8 cellular contexts compared by ENCODE assay signal in genomic region chr14:88168498-88169165, GRCh38.
DNase-seq lines count a peak whose midpoint lies in the region; ATAC-seq, FAIRE-seq and TF ChIP-seq lines count a peak whose summit lies in the region.

No MANE protein-coding gene starts in this region.

- no peak overlapping the region for H3K9ac ChIP-seq in adipocyte (ENCODE audit: low read length)

- no peaks in the 10 kb centered on the region for H3K4me1 ChIP-seq in adipocyte (ENCODE audit: control insufficient read depth, insufficient read depth, low read length)

- DNase-seq in COLO829 (ENCODE audit: low spot score) (peak; percentile 51), adipocyte (ENCODE audit: low read depth) (peak; percentile 58), DMS79 treated with DMSO at 0.1 percent for 48 hours (lab: John Stamatoyannopoulos, UW) (no peak)
- peak; percentile 13 for DNase-seq in stimulated activated CD8-positive, alpha-beta memory T cell treated with anti-CD3 and anti-CD28 coated beads, Interleukin-12 subunit alpha, Interleukin-12 subunit beta, amount 100 ng/mL, for 4 hours (ENCODE audit: low read depth)

- peak; percentile 13 for FAIRE-seq in islet of Langerhans (lab: Jason Lieb, UNC)

- ATAC-seq in GM19372 (IDR thresholded peaks at IDR 0.05; ENCODE audit: low read depth, unreplicated experiment) (peak; percentile 85), HG03457 (IDR thresholded peaks at IDR 0.05; ENCODE audit: unreplicated experiment) (peak; percentile 75), SK-N-SH treated with all-trans-retinoic acid at 6 μM for 48 hours (peak; percentile 87)

- H3K27me3 ChIP-seq in adipocyte (replicated peaks; ENCODE audit: control insufficient read depth, insufficient read depth, low read length) = peaks cover 6% of the 10 kb centered on the region

- peaks cover 10% of the 10 kb centered on the region for H3K9me3 ChIP-seq in adipocyte (ENCODE audit: control insufficient read depth, low read length)

- H3K4me3 ChIP-seq in adipocyte (ENCODE audit: low read length) = no peak overlapping the region

- no peaks in the 10 kb centered on the region for H3K36me3 ChIP-seq in adipocyte (ENCODE audit: control insufficient read depth, insufficient read depth, low read length, severe bottlenecking)

TF ChIP-seq in SK-N-SH treated with all-trans-retinoic acid at 6 μM for 48 hours, 23 proteins besides CTCF, POLR2A, EP300 and RAD21:
- no peak for TF ChIP-seq TCF4 (CRISPR knock-in tag; IDR thresholded peaks at IDR 0.05; ENCODE audit: borderline replicate concordance)
- TF ChIP-seq SNAI2 (CRISPR knock-in tag; IDR thresholded peaks at IDR 0.05) = no peak
- TF ChIP-seq ZNF8 (CRISPR knock-in tag; IDR thresholded peaks at IDR 0.05) = no peak
- no peak for TF ChIP-seq ZNF565 (CRISPR knock-in tag; conservative IDR thresholded peaks at IDR 0.05; ENCODE audit: low read depth)
- no peak for TF ChIP-seq ISL1 (CRISPR knock-in tag; IDR thresholded peaks at IDR 0.05)
- TF ChIP-seq ZNF70 (CRISPR knock-in tag; IDR thresholded peaks at IDR 0.05) = no peak
- TF ChIP-seq GLIS3 (CRISPR knock-in tag; IDR thresholded peaks at IDR 0.05) = no peak
- no peak for TF ChIP-seq TSHZ2 (CRISPR knock-in tag; IDR thresholded peaks at IDR 0.05)
- no peak for TF ChIP-seq BACH2 (CRISPR knock-in tag; IDR thresholded peaks at IDR 0.05; ENCODE audit: borderline replicate concordance)
- no peak for TF ChIP-seq OSR1 (CRISPR knock-in tag; IDR thresholded peaks at IDR 0.05)
- no peak for TF ChIP-seq CSDC2 (CRISPR knock-in tag; IDR thresholded peaks at IDR 0.05)
- no peak for TF ChIP-seq CSRNP3 (CRISPR knock-in tag; IDR thresholded peaks at IDR 0.05)
- no peak for TF ChIP-seq PPARA (CRISPR knock-in tag; IDR thresholded peaks at IDR 0.05; ENCODE audit: borderline replicate concordance)
- no peak for TF ChIP-seq ZC3H10 (CRISPR knock-in tag; IDR thresholded peaks at IDR 0.05)
- TF ChIP-seq RARB (CRISPR knock-in tag; IDR thresholded peaks at IDR 0.05) = no peak
- TF ChIP-seq ARNTL (CRISPR knock-in tag; IDR thresholded peaks at IDR 0.05; ENCODE audit: borderline replicate concordance, low read depth) = no peak
- no peak for TF ChIP-seq ZFP30 (CRISPR knock-in tag; IDR thresholded peaks at IDR 0.05)
- no peak for TF ChIP-seq POU6F1 (CRISPR knock-in tag; IDR thresholded peaks at IDR 0.05; ENCODE audit: borderline replicate concordance, low read depth)
